In the genomic region with DNA sequence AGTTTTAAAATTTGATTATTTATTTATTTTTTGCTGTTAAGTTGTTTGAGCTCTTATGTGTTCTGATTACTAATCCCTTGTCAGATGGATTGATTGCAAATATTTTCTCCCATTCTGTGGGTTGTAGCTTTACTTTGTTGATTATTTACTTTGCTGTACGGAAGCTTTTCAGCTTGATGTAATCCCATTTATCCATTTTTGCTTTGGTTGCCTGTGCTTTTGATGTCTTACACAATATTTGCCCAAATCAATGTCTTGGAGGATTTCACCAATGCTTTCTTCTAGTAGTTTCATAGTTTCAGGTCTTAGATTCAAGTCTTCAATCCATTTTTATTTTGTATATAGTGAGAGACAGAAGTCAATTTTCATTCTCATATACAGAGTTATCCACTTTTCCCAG, we compare ENCODE assay signal across 29 cellular contexts. TPM values are rescaled to one million over a fixed set of nuclear protein-coding genes. Genes with fewer than 3 reads are reported as not detected.
DNase-seq lines count a peak whose midpoint lies in the region; ATAC-seq, FAIRE-seq and TF ChIP-seq lines count a peak whose summit lies in the region.
"Had no signal": no experiment of that assay in that cellular context is flagged by ENCODE, and none has a peak within 500 bp of the region (broad histone marks: within the 10 kb centered on the region; RNA-seq: fewer than 3 reads in every experiment).

No MANE protein-coding gene starts in this region.

- H3K27ac ChIP-seq in HepG2 (ENCODE audit: extremely low read length, insufficient read depth, low read length), result no peak overlapping the region
- no peak overlapping the region for H3K27ac ChIP-seq in right lobe of liver
- H3K27ac ChIP-seq: 22Rv1; A549; BLaER1; BLaER1 treated with 17β-estradiol and CSF1 and Interleukin-3, amounts not matched to agents 10 nM and 100 nM; C4-2B had no signal

- H3K9me3 ChIP-seq in HepG2 (ENCODE audit: low read length) (no peaks in the 10 kb centered on the region), right lobe of liver (no peaks in the 10 kb centered on the region)
- H3K9me3 ChIP-seq: A549; BE2C; BLaER1; BLaER1 treated with 17β-estradiol and CSF1 and Interleukin-3, amounts not matched to agents 10 nM and 100 nM; Caco-2 had no signal

- no peak for TF ChIP-seq EP300 in HepG2 (IDR thresholded peaks at IDR 0.05; ENCODE audit: low read depth in 2 of 2, low read length in 2 of 2)
- no peak for TF ChIP-seq EP300 in HepG2 (CRISPR knock-in tag; IDR thresholded peaks at IDR 0.05; ENCODE audit: borderline replicate concordance)

- ATAC-seq in HepG2 (no peak), right lobe of liver (no peak)
- ATAC-seq: A549; CD8-positive, alpha-beta T cell had no signal

- TF ChIP-seq RAD21 in HepG2 (CRISPR knock-in tag; IDR thresholded peaks at IDR 0.05), result no peak

- DNase-seq in HepG2 (ENCODE audit: low spot score) (no peak), right lobe of liver (no peak)
- DNase-seq: 8988T; ACHN; AML-193; BE2C; C1 segment of cervical spinal cord; Caco-2; Calu3; CD4-positive, alpha-beta memory T cell; CD4-positive, alpha-beta T cell; CD4-positive, CD25-positive, alpha-beta regulatory T cell; CD8-positive, alpha-beta memory T cell; CD8-positive, alpha-beta T cell; COR-L47; DMS 273 treated with DMSO at 0.1 percent for 48 hours; DMS153; DMS53; DMS79; DMS79 treated with DMSO at 0.1 percent for 48 hours; DND-41; EL had no signal

- H3K9ac ChIP-seq in HepG2 (ENCODE audit: insufficient read depth, low read depth, low read length), result no peak overlapping the region
- H3K9ac ChIP-seq: BLaER1; BLaER1 treated with 17β-estradiol and CSF1 and Interleukin-3, amounts not matched to agents 10 nM and 100 nM had no signal

- intact Hi-C loops in HepG2 (cut with micrococcal nuclease; ENCODE audit: unreplicated experiment), result no loop called here
- intact Hi-C loops in right lobe of liver (cut with DNase I), result no loop called here

- TF ChIP-seq POLR2A in HepG2 (IDR thresholded peaks at IDR 0.05; ENCODE audit: insufficient read depth in 1 of 2, low read depth in 2 of 2, low read length in 2 of 2) (no peak), right lobe of liver (IDR thresholded peaks at IDR 0.05) (no peak)

- no TSS peak for BruUV-seq in HepG2 (replicated peaks; lab: Mats Ljungman, UMichigan)

- H3K4me3 ChIP-seq in HepG2 (replicated peaks in 1 of 3; ENCODE audit: insufficient read depth in 1 of 3, low read depth in 2 of 3, low read length in 3 of 3) (no peak overlapping the region), right lobe of liver (no peak overlapping the region)
- H3K4me3 ChIP-seq: A549; BLaER1; BLaER1 treated with 17β-estradiol and CSF1 and Interleukin-3, amounts not matched to agents 10 nM and 100 nM had no signal

- no peak overlapping the region for H2AFZ ChIP-seq in HepG2 (ENCODE audit: low read length)

- POLR2A ChIA-PET in HepG2 (lab: Yijun Ruan, JAX), result no interaction called here

- in situ Hi-C loops in HepG2 (cut with HindIII; ENCODE audit: extremely low pct_ligation_motif_present, low pct_unique_long_range_greater_than_20kb), result no loop called here

- no peak overlapping the region for H3K4me2 ChIP-seq in HepG2 (ENCODE audit: low read depth, low read length)
- H3K4me2 ChIP-seq: A549; BLaER1; BLaER1 treated with 17β-estradiol and CSF1 and Interleukin-3, amounts not matched to agents 10 nM and 100 nM had no signal

- CTCF ChIA-PET in HepG2 (lab: Yijun Ruan, JAX; ENCODE audit: low intra/inter-chr PET ratio, low total read pairs), result no interaction called here

- H3K4me1 ChIP-seq in HepG2 (ENCODE audit: insufficient read depth, low read length), result no peaks in the 10 kb centered on the region
- peaks cover 0 to 4% (median 0%) of the 10 kb centered on the region in 4 donors for H3K4me1 ChIP-seq in right lobe of liver
- H3K4me1 ChIP-seq: A549; BE2C; BLaER1; BLaER1 treated with 17β-estradiol and CSF1 and Interleukin-3, amounts not matched to agents 10 nM and 100 nM; Caco-2 had no signal

- H3K36me3 ChIP-seq in HepG2 (replicated peaks in 1 of 2; ENCODE audit: control insufficient read depth in 1 of 2, insufficient read depth in 2 of 2, low read length in 2 of 2) (no peaks in the 10 kb centered on the region), right lobe of liver (no peaks in the 10 kb centered on the region)
- H3K36me3 ChIP-seq: BE2C; BLaER1; BLaER1 treated with 17β-estradiol and CSF1 and Interleukin-3, amounts not matched to agents 10 nM and 100 nM had no signal

- H3K79me2 ChIP-seq in HepG2 (ENCODE audit: insufficient read depth, low read length), result no peaks in the 10 kb centered on the region

- no peaks in the 10 kb centered on the region for H3K27me3 ChIP-seq in HepG2 (ENCODE audit: control insufficient read depth in 1 of 2, insufficient read depth in 2 of 2, low read length in 2 of 2)
- H3K27me3 ChIP-seq in right lobe of liver, result no peaks in the 10 kb centered on the region
- H3K27me3 ChIP-seq: BE2C; BLaER1; BLaER1 treated with 17β-estradiol and CSF1 and Interleukin-3, amounts not matched to agents 10 nM and 100 nM had no signal

- 0% methylated on average over 1 of the region's 1 CpG for WGBS in HepG2 (ENCODE audit: low lambda C conversion rate)
- WGBS in right lobe of liver (ENCODE audit: insufficient coverage, low coverage, low lambda C conversion rate, missing lambda C conversion rate), result 28% methylated on average over 1 of the region's 1 CpG

- TF ChIP-seq CTCF in HepG2 (CRISPR knock-in tag; IDR thresholded peaks at IDR 0.05) (no peak), right lobe of liver (IDR thresholded peaks at IDR 0.05) (no peak)

- H4K20me1 ChIP-seq in HepG2 (ENCODE audit: insufficient read depth, low read length), result no peaks in the 10 kb centered on the region
- H4K20me1 ChIP-seq: BLaER1; BLaER1 treated with 17β-estradiol and CSF1 and Interleukin-3, amounts not matched to agents 10 nM and 100 nM had no signal

- no peak for FAIRE-seq in HepG2 (lab: Jason Lieb, UNC)
- FAIRE-seq: A204.1, D721Med had no signal

TF ChIP-seq in HepG2, 621 proteins besides CTCF, POLR2A, EP300 and RAD21 (continues in another document):
- TF ChIP-seq, protein P1, sequence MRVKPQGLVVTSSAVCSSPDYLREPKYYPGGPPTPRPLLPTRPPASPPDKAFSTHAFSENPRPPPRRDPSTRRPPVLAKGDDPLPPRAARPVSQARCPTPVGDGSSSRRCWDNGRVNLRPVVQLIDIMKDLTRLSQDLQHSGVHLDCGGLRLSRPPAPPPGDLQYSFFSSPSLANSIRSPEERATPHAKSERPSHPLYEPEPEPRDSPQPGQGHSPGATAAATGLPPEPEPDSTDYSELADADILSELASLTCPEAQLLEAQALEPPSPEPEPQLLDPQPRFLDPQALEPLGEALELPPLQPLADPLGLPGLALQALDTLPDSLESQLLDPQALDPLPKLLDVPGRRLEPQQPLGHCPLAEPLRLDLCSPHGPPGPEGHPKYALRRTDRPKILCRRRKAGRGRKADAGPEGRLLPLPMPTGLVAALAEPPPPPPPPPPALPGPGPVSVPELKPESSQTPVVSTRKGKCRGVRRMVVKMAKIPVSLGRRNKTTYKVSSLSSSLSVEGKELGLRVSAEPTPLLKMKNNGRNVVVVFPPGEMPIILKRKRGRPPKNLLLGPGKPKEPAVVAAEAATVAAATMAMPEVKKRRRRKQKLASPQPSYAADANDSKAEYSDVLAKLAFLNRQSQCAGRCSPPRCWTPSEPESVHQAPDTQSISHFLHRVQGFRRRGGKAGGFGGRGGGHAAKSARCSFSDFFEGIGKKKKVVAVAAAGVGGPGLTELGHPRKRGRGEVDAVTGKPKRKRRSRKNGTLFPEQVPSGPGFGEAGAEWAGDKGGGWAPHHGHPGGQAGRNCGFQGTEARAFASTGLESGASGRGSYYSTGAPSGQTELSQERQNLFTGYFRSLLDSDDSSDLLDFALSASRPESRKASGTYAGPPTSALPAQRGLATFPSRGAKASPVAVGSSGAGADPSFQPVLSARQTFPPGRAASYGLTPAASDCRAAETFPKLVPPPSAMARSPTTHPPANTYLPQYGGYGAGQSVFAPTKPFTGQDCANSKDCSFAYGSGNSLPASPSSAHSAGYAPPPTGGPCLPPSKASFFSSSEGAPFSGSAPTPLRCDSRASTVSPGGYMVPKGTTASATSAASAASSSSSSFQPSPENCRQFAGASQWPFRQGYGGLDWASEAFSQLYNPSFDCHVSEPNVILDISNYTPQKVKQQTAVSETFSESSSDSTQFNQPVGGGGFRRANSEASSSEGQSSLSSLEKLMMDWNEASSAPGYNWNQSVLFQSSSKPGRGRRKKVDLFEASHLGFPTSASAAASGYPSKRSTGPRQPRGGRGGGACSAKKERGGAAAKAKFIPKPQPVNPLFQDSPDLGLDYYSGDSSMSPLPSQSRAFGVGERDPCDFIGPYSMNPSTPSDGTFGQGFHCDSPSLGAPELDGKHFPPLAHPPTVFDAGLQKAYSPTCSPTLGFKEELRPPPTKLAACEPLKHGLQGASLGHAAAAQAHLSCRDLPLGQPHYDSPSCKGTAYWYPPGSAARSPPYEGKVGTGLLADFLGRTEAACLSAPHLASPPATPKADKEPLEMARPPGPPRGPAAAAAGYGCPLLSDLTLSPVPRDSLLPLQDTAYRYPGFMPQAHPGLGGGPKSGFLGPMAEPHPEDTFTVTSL (CRISPR knock-in tag; IDR thresholded peaks at IDR 0.05; ENCODE audit: borderline replicate concordance), result peak; percentile 39; the same call in 1 of the 2 replicates
- no peak for TF ChIP-seq MATR3 (CRISPR knock-in tag; IDR thresholded peaks at IDR 0.05)

RNA-seq across cellular contexts. Expression of gene PCNX4, which starts 56.5 kb away (rescaled TPM):
- total RNA-seq in HepG2 (2016; rRNA removed; fragmentation: Illumina TruSeq; extraction: Trizol) (30.0 and 43.0 TPM in 2 replicates), right lobe of liver (10 to 100 TPM; 14.2 to 36.4 (median 17.8) TPM)
- total RNA-seq in HepG2 (2016; cell fraction: cytosol; rRNA removed; fragmentation: Illumina TruSeq; extraction: Trizol; ENCODE audit: low read depth), result 19.6 and 24.9 TPM in 2 replicates
- 33.4 and 40.0 TPM in 2 replicates for total RNA-seq in HepG2 (2016; cell fraction: insoluble cytoplasmic fraction; rRNA removed; fragmentation: Illumina TruSeq; extraction: Trizol)
- total RNA-seq in HepG2 (2016; cell fraction: membrane; rRNA removed; fragmentation: Illumina TruSeq; extraction: Trizol), result 31.6 and 37.0 TPM in 2 replicates
- total RNA-seq in HepG2 (2016; cell fraction: nucleus; rRNA removed; fragmentation: Illumina TruSeq; extraction: Trizol), result 55.1 and 58.5 TPM in 2 replicates
- 21.0 and 28.6 TPM in 2 replicates for polyA plus RNA-seq in HepG2 (2011; rRNA removed)
- polyA plus RNA-seq in HepG2 (2011; cell fraction: cytosol; rRNA removed), result 14.9 and 22.6 TPM in 2 replicates
- 41.6 and 44.6 TPM in 2 replicates for polyA plus RNA-seq in HepG2 (2011; cell fraction: nucleus; rRNA removed)
- 10.7 and 17.0 TPM in 2 replicates for polyA plus RNA-seq in HepG2 (2012)
- 1.3 and 1.4 TPM in 2 replicates for polyA plus RNA-seq in HepG2 (2016; cell fraction: cytosol; fragmentation: Illumina TruSeq; extraction: Trizol; ENCODE audit: low read depth)
- 28.1 and 29.8 TPM in 2 replicates for polyA plus RNA-seq in HepG2 (2016; cell fraction: insoluble cytoplasmic fraction; fragmentation: Illumina TruSeq; extraction: Trizol; ENCODE audit: low read depth)
- 5.9 and 6.1 TPM in 2 replicates for polyA plus RNA-seq in HepG2 (2016; cell fraction: membrane; fragmentation: Illumina TruSeq; extraction: Trizol; ENCODE audit: low read depth)
- polyA plus RNA-seq in HepG2 (2016; cell fraction: nucleus; fragmentation: Illumina TruSeq; extraction: Trizol; ENCODE audit: insufficient read depth, low read depth), result 62.1 and 73.2 TPM in 2 replicates
- polyA minus RNA-seq in HepG2 (2011; rRNA and poly(A)+ RNA removed; ENCODE audit: low replicate concordance), result 62.6 and 74.0 TPM in 2 replicates
- 18.1 and 18.8 TPM in 2 replicates for polyA minus RNA-seq in HepG2 (2011; cell fraction: cytosol; rRNA and poly(A)+ RNA removed)
- 105 and 123 TPM in 2 replicates for polyA minus RNA-seq in HepG2 (2011; cell fraction: nucleus; rRNA and poly(A)+ RNA removed)
